15 cellular contexts compared by ENCODE assay signal in genomic region chr10:77886795-77887355, GRCh38. TPM values are rescaled to one million over a fixed set of nuclear protein-coding genes. Genes with fewer than 3 reads are reported as not detected.
A peak's percentile ranks its signal among the peaks of the same experiment; 100 is the strongest.
DNase-seq lines count a peak whose midpoint lies in the region; ATAC-seq and TF ChIP-seq lines count a peak whose summit lies in the region.
"Had no signal": no experiment of that assay in that cellular context is flagged by ENCODE, and none has a peak within 500 bp of the region (broad histone marks: within the 10 kb centered on the region; RNA-seq: fewer than 3 reads in every experiment).

No MANE protein-coding gene starts in this region.

- intact Hi-C loops in adrenal gland (cut with DNase I): no loop called here
- intact Hi-C loops in activated T-helper 1 cell treated with anti-CD3 and anti-CD28 coated beads, Interleukin-12 subunit alpha, Interleukin-12 subunit beta, Interleukin-2, Interleukin-4 antibody, amounts not matched to agents 30 ng/mL and 10 ng/mL and 1 ng/mL, durations not matched to agents 14 hours and 24 hours and 36 hours (cut with micrococcal nuclease): no loop called here

- WGBS in GM23248 (ENCODE audit: low coverage in 1 of 2, low lambda C conversion rate in 2 of 2, missing lambda C conversion rate in 2 of 2), 2 experiments: 88 to 92% methylated on average over 4 of the region's 4 CpGs
- 41 to 53% (median 48%) methylated on average over 4 of the region's 4 CpGs for WGBS in adrenal gland, 4 donors
- WGBS in mesenchymal stem cell: 95% methylated on average over 4 of the region's 4 CpGs

- no peak overlapping the region for H3K4ac ChIP-seq in mesenchymal stem cell (ENCODE audit: low read depth in 1 of 2, low read length in 2 of 2)

- no peak overlapping the region for H2AK5ac ChIP-seq in mesenchymal stem cell (ENCODE audit: low read length, severe bottlenecking)

- H3K4me3 ChIP-seq in GM23248 (peak overlapping the region; percentile 54; the same call in 1 of the 2 replicates), adrenal gland (no peak overlapping the region), mesenchymal stem cell (ENCODE audit: insufficient read depth in 1 of 2, low read depth in 1 of 2, low read length in 2 of 2) (no peak overlapping the region), skin epidermis (no peak overlapping the region)

- H3K36me3 Mint-ChIP-seq in activated T-helper 1 cell treated with anti-CD3 and anti-CD28 coated beads, Interleukin-12 subunit alpha, Interleukin-12 subunit beta, Interleukin-2, Interleukin-4 antibody, amounts not matched to agents 30 ng/mL and 10 ng/mL and 1 ng/mL, durations not matched to agents 14 hours and 24 hours and 36 hours (ENCODE audit: low read depth): no peaks in the 10 kb centered on the region
- H3K36me3 Mint-ChIP-seq: memory B cell had no signal

- peak overlapping the region; percentile 45 for H3K9ac ChIP-seq in GM23248
- peak overlapping the region; percentile 76 for H3K9ac ChIP-seq in mesenchymal stem cell (ENCODE audit: low read length)

- no peak overlapping the region for H3K14ac ChIP-seq in mesenchymal stem cell (ENCODE audit: low read length in 2 of 2)

- no peaks in the 10 kb centered on the region for H3K27me3 ChIP-seq in GM23248 (replicated peaks; ENCODE audit: insufficient read depth)
- no peaks in the 10 kb centered on the region for H3K27me3 ChIP-seq in adrenal gland
- no peaks in the 10 kb centered on the region for H3K27me3 ChIP-seq in mesenchymal stem cell (ENCODE audit: control insufficient read depth in 1 of 2, insufficient read depth in 1 of 2, low read length in 2 of 2)
- H3K27me3 ChIP-seq: brain microvascular endothelial cell had no signal

- no peak for TF ChIP-seq POLR2A in adrenal gland (IDR thresholded peaks at IDR 0.05)

- no peak overlapping the region for H3K4me3 Mint-ChIP-seq in activated T-helper 1 cell treated with anti-CD3 and anti-CD28 coated beads, Interleukin-12 subunit alpha, Interleukin-12 subunit beta, Interleukin-2, Interleukin-4 antibody, amounts not matched to agents 30 ng/mL and 10 ng/mL and 1 ng/mL, durations not matched to agents 14 hours and 24 hours and 36 hours
- H3K4me3 Mint-ChIP-seq: memory B cell had no signal

- H3K79me1 ChIP-seq in mesenchymal stem cell (replicated peaks; ENCODE audit: low read length, poor library complexity, severe bottlenecking): peaks cover 44% of the 10 kb centered on the region

- no peak overlapping the region for H2BK5ac ChIP-seq in mesenchymal stem cell (ENCODE audit: low read depth, low read length, poor library complexity, severe bottlenecking)

- peak overlapping the region; percentile 44 for H3K27ac ChIP-seq in GM23248
- peak overlapping the region; percentile 77 to 96 (median 90) for H3K27ac ChIP-seq in adrenal gland
- no peak overlapping the region for H3K27ac ChIP-seq in mesenchymal stem cell (ENCODE audit: low read length, poor library complexity, severe bottlenecking)
- H3K27ac ChIP-seq in skin epidermis: peak overlapping the region in 12 of 21 experiments; percentile 36 to 80 (median 60)
- H3K27ac ChIP-seq: brain microvascular endothelial cell had no signal

- no peaks in the 10 kb centered on the region for H3K36me3 ChIP-seq in GM23248 (ENCODE audit: low read depth)
- no peaks in the 10 kb centered on the region for H3K36me3 ChIP-seq in adrenal gland (replicated peaks in 1 of 2)
- H3K36me3 ChIP-seq in mesenchymal stem cell (ENCODE audit: control insufficient read depth in 1 of 2, insufficient read depth in 2 of 2, low read depth in 1 of 2, low read length in 2 of 2): peaks cover 0 to 2% of the 10 kb centered on the region in 2 experiments
- H3K36me3 ChIP-seq: brain microvascular endothelial cell had no signal

- ATAC-seq in GM21381 (IDR thresholded peaks at IDR 0.05; ENCODE audit: unreplicated experiment): no peak

- DNase-seq in GM23248: no peak
- no peak for DNase-seq in adrenal gland
- DNase-seq in mesenchymal stem cell: no peak
- no peak for DNase-seq in activated T-helper 1 cell treated with anti-CD3 and anti-CD28 coated beads, Interleukin-12 subunit alpha, Interleukin-12 subunit beta, Interleukin-2, Interleukin-4 antibody, amounts not matched to agents 30 ng/mL and 10 ng/mL and 1 ng/mL, durations not matched to agents 14 hours and 24 hours and 36 hours (ENCODE audit: low spot score)
- DNase-seq in NOMO-1 treated with dmso at 0.1 percent for 144 hours (lab: John Stamatoyannopoulos, UW; ENCODE audit: unreplicated experiment): no peak
- no peak for DNase-seq in occipital lobe (lab: John Stamatoyannopoulos, UW)
- DNase-seq: activated CD8-positive, alpha-beta memory T cell treated with anti-CD3 and anti-CD28 coated beads for 24 hours; activated gamma-delta T cell treated with Interleukin-2 at 50 U/mL for 16 hours; brain microvascular endothelial cell; effector CD4-positive, alpha-beta T cell; NCI-H1436; NCI-H345 had no signal

- peaks cover 98% of the 10 kb centered on the region for H3K79me2 ChIP-seq in GM23248 (ENCODE audit: insufficient read depth)

- H3K27me3 Mint-ChIP-seq in activated T-helper 1 cell treated with anti-CD3 and anti-CD28 coated beads, Interleukin-12 subunit alpha, Interleukin-12 subunit beta, Interleukin-2, Interleukin-4 antibody, amounts not matched to agents 30 ng/mL and 10 ng/mL and 1 ng/mL, durations not matched to agents 14 hours and 24 hours and 36 hours (ENCODE audit: insufficient read depth): peaks cover 6% of the 10 kb centered on the region

- peaks cover 11% of the 10 kb centered on the region; the same call in 1 of the 2 replicates for H4K20me1 ChIP-seq in GM23248 (ENCODE audit: insufficient read depth)

- H3K18ac ChIP-seq in mesenchymal stem cell (ENCODE audit: low read depth in 1 of 2, low read length in 2 of 2): no peak overlapping the region

- peaks cover 21% of the 10 kb centered on the region for H3F3A ChIP-seq in GM23248 (ENCODE audit: insufficient read depth)

- no peak for TF ChIP-seq CTCF in adrenal gland (IDR thresholded peaks at IDR 0.05)

- H3K9me2 ChIP-seq in GM23248 (ENCODE audit: insufficient read depth): no peaks in the 10 kb centered on the region

- H3K23ac ChIP-seq in mesenchymal stem cell (ENCODE audit: low read length in 2 of 2): no peak overlapping the region

- H2BK120ac ChIP-seq in mesenchymal stem cell (ENCODE audit: low read depth, low read length): no peak overlapping the region

- H3K9me3 Mint-ChIP-seq in activated T-helper 1 cell treated with anti-CD3 and anti-CD28 coated beads, Interleukin-12 subunit alpha, Interleukin-12 subunit beta, Interleukin-2, Interleukin-4 antibody, amounts not matched to agents 30 ng/mL and 10 ng/mL and 1 ng/mL, durations not matched to agents 14 hours and 24 hours and 36 hours: no peaks in the 10 kb centered on the region
- H3K9me3 Mint-ChIP-seq: memory B cell had no signal

- H4K8ac ChIP-seq in mesenchymal stem cell (ENCODE audit: low read length): no peak overlapping the region

- no peak overlapping the region for H2BK15ac ChIP-seq in mesenchymal stem cell (ENCODE audit: low read depth, poor library complexity, severe bottlenecking)

- H3K27ac Mint-ChIP-seq in activated T-helper 1 cell treated with anti-CD3 and anti-CD28 coated beads, Interleukin-12 subunit alpha, Interleukin-12 subunit beta, Interleukin-2, Interleukin-4 antibody, amounts not matched to agents 30 ng/mL and 10 ng/mL and 1 ng/mL, durations not matched to agents 14 hours and 24 hours and 36 hours: no peak overlapping the region
- H3K27ac Mint-ChIP-seq: memory B cell had no signal

- in situ Hi-C loops in GM23248 (cut with MboI): no loop called here

- no peak overlapping the region for H2BK12ac ChIP-seq in mesenchymal stem cell (ENCODE audit: low read length in 2 of 2)

- H2AFZ ChIP-seq in GM23248 (no peak overlapping the region), mesenchymal stem cell (ENCODE audit: low read depth, low read length) (no peak overlapping the region)

- H3K4me1 Mint-ChIP-seq in activated T-helper 1 cell treated with anti-CD3 and anti-CD28 coated beads, Interleukin-12 subunit alpha, Interleukin-12 subunit beta, Interleukin-2, Interleukin-4 antibody, amounts not matched to agents 30 ng/mL and 10 ng/mL and 1 ng/mL, durations not matched to agents 14 hours and 24 hours and 36 hours (ENCODE audit: low read depth): no peaks in the 10 kb centered on the region
- H3K4me1 Mint-ChIP-seq: memory B cell had no signal

- H4K91ac ChIP-seq in mesenchymal stem cell (ENCODE audit: low read length): no peak overlapping the region

- peak overlapping the region; percentile 74 for H3K4me2 ChIP-seq in GM23248 (ENCODE audit: unreplicated experiment)
- no peak overlapping the region for H3K4me2 ChIP-seq in mesenchymal stem cell (ENCODE audit: low read length, poor library complexity, severe bottlenecking)

- no peaks in the 10 kb centered on the region for H3K9me3 ChIP-seq in GM23248 (ENCODE audit: low read depth)
- H3K9me3 ChIP-seq in adrenal gland (replicated peaks in 1 of 3): no peaks in the 10 kb centered on the region
- no peaks in the 10 kb centered on the region for H3K9me3 ChIP-seq in mesenchymal stem cell (ENCODE audit: control insufficient read depth, low read length)

- peaks cover 21% of the 10 kb centered on the region for H3K4me1 ChIP-seq in GM23248 (ENCODE audit: insufficient read depth)
- peaks cover 62 to 89% of the 10 kb centered on the region in 2 donors for H3K4me1 ChIP-seq in adrenal gland (replicated peaks in 1 of 2)
- peaks cover 18% of the 10 kb centered on the region for H3K4me1 ChIP-seq in mesenchymal stem cell (ENCODE audit: control insufficient read depth, insufficient read depth, low read depth, low read length)

RNA-seq across cellular contexts. Expression of gene DLG5, which starts 39.7 kb away (rescaled TPM):
- total RNA-seq in GM23248 (2014; rRNA removed; shearing (Covaris generic)): 27.4 and 27.9 TPM in 2 replicates
- polyA plus RNA-seq in GM23248 (2016; fragmentation: Nextera tagmentation; extraction: Ambion mirVana) (4.4 and 5.0 TPM in 2 replicates), adrenal gland (10 to 100 TPM; 39.6 to 94.4 (median 88.6) TPM)
- total RNA-seq in adrenal gland (100 to 1,000 TPM in 6 of 8 donors, 10 to 100 TPM in 2; 81.8 to 175 (median 125) TPM), occipital lobe (34.0 TPM)
- polyA plus RNA-seq in mesenchymal stem cell (2013, experiment 1 of 2): 35.0 TPM
- polyA plus RNA-seq in mesenchymal stem cell (2013, experiment 2 of 2): 33.7 TPM
- 4.0 and 4.1 TPM in 2 replicates for total RNA-seq in activated T-helper 1 cell treated with anti-CD3 and anti-CD28 coated beads, Interleukin-12 subunit alpha, Interleukin-12 subunit beta, Interleukin-2, Interleukin-4 antibody, amounts not matched to agents 30 ng/mL and 10 ng/mL and 1 ng/mL, durations not matched to agents 14 hours and 24 hours and 36 hours
